1 cellular context compared by ENCODE assay signal in the genomic region with DNA sequence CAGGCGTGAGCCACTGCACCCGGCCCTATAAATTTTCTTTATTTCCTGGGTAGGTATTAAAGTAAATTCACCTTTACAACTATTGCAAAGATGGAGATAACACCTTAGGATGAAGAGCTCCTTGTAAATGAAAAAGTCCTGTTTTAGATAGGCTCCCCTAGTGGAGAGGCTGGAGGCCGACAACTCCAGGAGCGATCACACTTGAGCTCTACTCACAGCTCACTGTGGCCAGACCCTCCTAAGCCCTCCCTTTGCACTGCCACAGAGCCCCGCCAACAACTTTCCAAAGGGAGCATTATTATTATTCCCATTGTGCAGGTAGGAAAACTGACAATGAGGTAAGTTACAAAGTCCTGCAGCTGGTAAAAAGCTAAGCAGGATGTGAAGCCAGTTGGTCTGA.
TF ChIP-seq lines count a peak whose summit lies in the region.

No MANE protein-coding gene starts in this region.

TF ChIP-seq in HCT116, 20 proteins besides CTCF, POLR2A, EP300 and RAD21 (continued from another document):
- no peak for TF ChIP-seq ZNF274 (IDR thresholded peaks at IDR 0.05; ENCODE audit: low read depth, low read length)
